In the genomic region with DNA sequence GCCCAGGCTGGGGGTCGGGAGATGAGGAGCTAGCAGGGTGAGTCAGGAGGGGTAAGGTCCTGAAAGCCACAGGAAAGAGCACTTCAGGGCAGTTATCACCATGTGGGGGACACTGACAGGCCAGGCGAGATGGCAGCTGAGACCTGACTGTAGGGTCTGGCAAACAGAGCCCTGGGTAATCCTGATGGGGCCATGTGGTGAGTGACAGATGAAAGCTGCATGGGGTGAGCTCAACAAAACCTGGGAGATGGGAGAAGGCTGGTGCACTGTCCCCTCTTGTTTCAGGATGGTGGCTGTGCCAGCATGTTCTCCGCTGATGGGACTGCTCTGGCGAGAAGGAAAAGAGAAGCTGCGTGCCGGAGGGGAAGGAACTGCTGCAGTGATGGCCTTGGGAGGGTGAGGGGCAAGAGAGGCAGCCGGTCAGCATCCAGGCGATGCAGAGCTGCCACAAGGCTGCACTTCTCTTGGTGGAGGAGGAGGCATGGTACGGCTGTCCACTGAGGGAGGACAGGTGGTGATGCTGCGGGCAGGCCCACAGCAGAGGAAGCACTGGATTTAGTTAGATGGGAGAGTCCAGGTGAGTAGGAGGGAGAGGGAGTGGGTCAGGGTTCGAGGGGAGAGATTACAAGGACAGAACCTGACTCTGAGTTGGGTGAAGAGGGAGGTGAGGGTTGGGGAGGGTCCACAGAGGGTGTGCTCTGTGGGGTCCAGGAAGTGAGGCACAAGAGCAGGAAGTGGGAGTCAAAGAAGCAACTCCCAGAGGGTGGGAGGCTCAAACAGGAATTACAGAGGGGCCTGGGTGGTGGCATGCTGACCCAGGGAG, we compare ENCODE assay signal across 25 cellular contexts. TPM values are rescaled to one million over a fixed set of nuclear protein-coding genes. Genes with fewer than 3 reads are reported as not detected.
DNase-seq lines count a peak whose midpoint lies in the region; ATAC-seq, FAIRE-seq and TF ChIP-seq lines count a peak whose summit lies in the region.
"Had no signal": no experiment of that assay in that cellular context is flagged by ENCODE, and none has a peak within 500 bp of the region (broad histone marks: within the 10 kb centered on the region; RNA-seq: fewer than 3 reads in every experiment).

No MANE protein-coding gene starts in this region.

- H3K9me3 ChIP-seq in spleen = no peaks in the 10 kb centered on the region
- H3K9me3 ChIP-seq: psoas muscle, SJSA1 had no signal

- H3K27ac ChIP-seq in spleen (peak overlapping the region in 1 of 8 donors; percentile 29), substantia nigra (ENCODE audit: low read depth, low read length, poor library complexity, severe bottlenecking) (no peak overlapping the region)
- H3K27ac ChIP-seq: psoas muscle, SJSA1 had no signal

- H3K4me3 ChIP-seq in spleen = no peak overlapping the region
- H3K4me3 ChIP-seq: psoas muscle, SJSA1 had no signal

- no peak for TF ChIP-seq POLR2A in spleen (IDR thresholded peaks at IDR 0.05)

- no peak for ATAC-seq in activated CD4-positive, alpha-beta T cell treated with anti-CD3 and anti-CD28 coated beads for 36 hours
- no peak for ATAC-seq in activated CD8-positive, alpha-beta T cell treated with anti-CD3 and anti-CD28 coated beads for 36 hours
- ATAC-seq in memory B cell (ENCODE audit: low read depth) = no peak
- ATAC-seq: HCT116, PC-3, psoas muscle had no signal

- H3K9me3 Mint-ChIP-seq in activated CD4-positive, alpha-beta T cell treated with anti-CD3 and anti-CD28 coated beads for 36 hours (ENCODE audit: low read depth) = no peaks in the 10 kb centered on the region
- no peaks in the 10 kb centered on the region for H3K9me3 Mint-ChIP-seq in activated CD8-positive, alpha-beta T cell treated with anti-CD3 and anti-CD28 coated beads for 36 hours
- no peaks in the 10 kb centered on the region for H3K9me3 Mint-ChIP-seq in memory B cell
- H3K9me3 Mint-ChIP-seq: activated T-helper 2 cell treated with anti-CD3 and anti-CD28 coated beads, Interferon-gamma antibody, Interleukin-2, Interleukin-4, amounts not matched to agents 10 μg/mL and 5 μg/mL and 100 μg/mL, durations not matched to agents 14 hours and 24 hours and 36 hours; naive B cell; T-helper 2 cell treated with Interferon-gamma antibody and Interleukin-4, amounts not matched to agents 5 μg/mL and 100 μg/mL, for 36 hours had no signal

- H3K4me1 ChIP-seq in spleen = peaks cover 17 to 53% (median 41%) of the 10 kb centered on the region in 6 donors

- peaks cover 15% of the 10 kb centered on the region for H3K36me3 Mint-ChIP-seq in activated CD4-positive, alpha-beta T cell treated with anti-CD3 and anti-CD28 coated beads for 36 hours (ENCODE audit: low read depth)
- peaks cover 8% of the 10 kb centered on the region for H3K36me3 Mint-ChIP-seq in activated CD8-positive, alpha-beta T cell treated with anti-CD3 and anti-CD28 coated beads for 36 hours (ENCODE audit: low read depth)
- peaks cover 18% of the 10 kb centered on the region for H3K36me3 Mint-ChIP-seq in memory B cell

- no peak overlapping the region for H3K4me3 Mint-ChIP-seq in activated CD4-positive, alpha-beta T cell treated with anti-CD3 and anti-CD28 coated beads for 36 hours
- no peak overlapping the region for H3K4me3 Mint-ChIP-seq in activated CD8-positive, alpha-beta T cell treated with anti-CD3 and anti-CD28 coated beads for 36 hours
- no peak overlapping the region for H3K4me3 Mint-ChIP-seq in memory B cell
- H3K4me3 Mint-ChIP-seq: T-helper 2 cell treated with Interferon-gamma antibody and Interleukin-4, amounts not matched to agents 5 μg/mL and 100 μg/mL, for 36 hours had no signal

- POLR2A ChIA-PET in activated CD4-positive, alpha-beta T cell treated with anti-CD3 and anti-CD28 coated beads for 36 hours (lab: Charles Lee) = no interaction called here
- POLR2A ChIA-PET in activated CD8-positive, alpha-beta T cell treated with anti-CD3 and anti-CD28 coated beads for 36 hours (lab: Charles Lee) = no interaction called here

- no peaks in the 10 kb centered on the region for H3K27me3 ChIP-seq in spleen (replicated peaks in 1 of 7)
- H3K27me3 ChIP-seq: SJSA1 had no signal

- intact Hi-C loops in activated CD4-positive, alpha-beta T cell treated with anti-CD3 and anti-CD28 coated beads for 36 hours (cut with DNase I, micrococcal nuclease) = loop anchor here in 1 of 2 experiments (1.0 kb wide), 1 partner anchor 8 kb away; no protein-coding TSS in a partner anchor
- intact Hi-C loops in activated CD8-positive, alpha-beta T cell treated with anti-CD3 and anti-CD28 coated beads for 36 hours (cut with micrococcal nuclease) = no loop called here
- intact Hi-C loops in spleen (cut with DNase I; ENCODE audit: low total_unique reads) = no loop called here

- H3K27me3 Mint-ChIP-seq in activated CD4-positive, alpha-beta T cell treated with anti-CD3 and anti-CD28 coated beads for 36 hours = no peaks in the 10 kb centered on the region
- no peaks in the 10 kb centered on the region for H3K27me3 Mint-ChIP-seq in activated CD8-positive, alpha-beta T cell treated with anti-CD3 and anti-CD28 coated beads for 36 hours
- H3K27me3 Mint-ChIP-seq in memory B cell = no peaks in the 10 kb centered on the region
- H3K27me3 Mint-ChIP-seq: naive B cell had no signal

- no peak for FAIRE-seq in RCC 7860 (lab: Jason Lieb, UNC)
- FAIRE-seq: HTR-8/SVneo, small intestine had no signal

- peak overlapping the region; percentile 15 for H3K27ac Mint-ChIP-seq in activated CD4-positive, alpha-beta T cell treated with anti-CD3 and anti-CD28 coated beads for 36 hours
- H3K27ac Mint-ChIP-seq in activated CD8-positive, alpha-beta T cell treated with anti-CD3 and anti-CD28 coated beads for 36 hours = peak overlapping the region; percentile 55
- H3K27ac Mint-ChIP-seq in memory B cell = peak overlapping the region; percentile 71
- H3K27ac Mint-ChIP-seq: activated T-helper 2 cell treated with anti-CD3 and anti-CD28 coated beads, Interferon-gamma antibody, Interleukin-2, Interleukin-4, amounts not matched to agents 10 μg/mL and 5 μg/mL and 100 μg/mL, durations not matched to agents 14 hours and 24 hours and 36 hours; T-helper 2 cell treated with Interferon-gamma antibody and Interleukin-4, amounts not matched to agents 5 μg/mL and 100 μg/mL, for 36 hours had no signal

- DNase-seq in activated CD4-positive, alpha-beta T cell treated with anti-CD3 and anti-CD28 coated beads for 36 hours = no peak
- no peak for DNase-seq in activated CD4-positive, alpha-beta T cell treated with anti-CD3 and anti-CD28 coated beads for 48 hours
- DNase-seq in activated CD8-positive, alpha-beta T cell treated with anti-CD3 and anti-CD28 coated beads for 36 hours = no peak
- no peak for DNase-seq in memory B cell (ENCODE audit: low spot score in 2 of 2)
- peak; percentile 54 for DNase-seq in spleen
- DNase-seq in RCC 7860 (ENCODE audit: low spot score) = no peak
- no peak for DNase-seq in substantia nigra (lab: John Stamatoyannopoulos, UW)
- no peak for DNase-seq in putamen (ENCODE audit: low spot score)
- DNase-seq: activated CD4-positive, CD25-positive, alpha-beta regulatory T cell; activated CD8-positive, alpha-beta memory T cell treated with anti-CD3 and anti-CD28 coated beads for 24 hours; central memory CD4-positive, alpha-beta T cell; erythroblast; foreskin melanocyte; Kasumi-1; naive B cell; NCI-H2029 treated with DMSO at 0.1 percent for 48 hours; PC-3; small intestine; stimulated activated CD4-positive, alpha-beta T cell treated with anti-CD3 and anti-CD28 coated beads, Interleukin-2, amount 100 ng/mL, for 48 hours had no signal

- TF ChIP-seq CTCF in activated CD8-positive, alpha-beta T cell treated with anti-CD3 and anti-CD28 coated beads for 36 hours (IDR thresholded peaks at IDR 0.05) = no peak
- no peak for TF ChIP-seq CTCF in spleen (IDR thresholded peaks at IDR 0.05 in 8 of 11, conservative IDR thresholded peaks at IDR 0.05 in 3 of 11)

- peaks cover 36% of the 10 kb centered on the region for H3K4me1 Mint-ChIP-seq in activated CD4-positive, alpha-beta T cell treated with anti-CD3 and anti-CD28 coated beads for 36 hours
- H3K4me1 Mint-ChIP-seq in activated CD8-positive, alpha-beta T cell treated with anti-CD3 and anti-CD28 coated beads for 36 hours (ENCODE audit: low read depth) = peaks cover 35% of the 10 kb centered on the region
- peaks cover 34% of the 10 kb centered on the region for H3K4me1 Mint-ChIP-seq in memory B cell

- WGBS in spleen, 5 donors = 61 to 72% (median 68%) methylated on average over 11 of the region's 11 CpGs

- CTCF ChIA-PET in activated CD4-positive, alpha-beta T cell treated with anti-CD3 and anti-CD28 coated beads for 36 hours (lab: Charles Lee) = no interaction called here
- CTCF ChIA-PET in activated CD8-positive, alpha-beta T cell treated with anti-CD3 and anti-CD28 coated beads for 36 hours (lab: Charles Lee) = interaction anchor here (1.5 kb wide), 1 partner anchor 41 kb away, joined by 4 read pairs; no protein-coding TSS in a partner anchor

- H3K36me3 ChIP-seq in spleen = peaks cover 0 to 44% (median 20%) of the 10 kb centered on the region in 6 donors

RNA-seq across cellular contexts. Expression of a gene that starts 3.8 kb away (rescaled TPM):
- 10 to 100 TPM; 27.3 to 33.8 TPM for total RNA-seq in activated CD4-positive, alpha-beta T cell treated with anti-CD3 and anti-CD28 coated beads for 36 hours
- 10 to 100 TPM; 33.6 to 34.0 TPM for total RNA-seq in activated CD8-positive, alpha-beta T cell treated with anti-CD3 and anti-CD28 coated beads for 36 hours
- 10 to 100 TPM; 44.8 to 66.4 (median 55.4) TPM for total RNA-seq in spleen
- 10 to 100 TPM; 12.6 to 23.5 (median 19.5) TPM for polyA plus RNA-seq in spleen

RNA-seq across cellular contexts. Expression of a gene that starts 26.1 kb away (rescaled TPM):
- 10 to 100 TPM; 23.6 to 27.7 TPM for total RNA-seq in activated CD4-positive, alpha-beta T cell treated with anti-CD3 and anti-CD28 coated beads for 36 hours
- total RNA-seq in activated CD8-positive, alpha-beta T cell treated with anti-CD3 and anti-CD28 coated beads for 36 hours = 10 to 100 TPM; 18.2 to 18.8 TPM
- total RNA-seq in spleen = 100 to 1,000 TPM in 1 of 7 donors, 10 to 100 TPM in 6; 63.4 to 103 (median 87.8) TPM
- 10 to 100 TPM; 13.6 to 37.2 (median 14.0) TPM for polyA plus RNA-seq in spleen

Comparison
In these comparisons a context has a peak if more than half of its experiments do, and no peak if none do; other contexts are left out.
1. H3K27ac Mint-ChIP-seq: peak in every context shown above with its lines; median percentile 71 in memory B cell; 55 in activated CD8-positive, alpha-beta T cell treated with anti-CD3 and anti-CD28 coated beads for 36 hours; 15 in activated CD4-positive, alpha-beta T cell treated with anti-CD3 and anti-CD28 coated beads for 36 hours.